ENCODE assay signal across 16 cellular contexts in genomic region chr18:8081267-8081666, GRCh38.
DNase-seq lines count a peak whose midpoint lies in the region; ATAC-seq and TF ChIP-seq lines count a peak whose summit lies in the region.
"Had no signal": no experiment of that assay in that cellular context is flagged by ENCODE, and none has a peak within 500 bp of the region (broad histone marks: within the 10 kb centered on the region; RNA-seq: fewer than 3 reads in every experiment).

No MANE protein-coding gene starts in this region.

- TF ChIP-seq CTCF in left ventricle myocardium inferior (IDR thresholded peaks at IDR 0.05; ENCODE audit: borderline replicate concordance) (no peak), left lung (IDR thresholded peaks at IDR 0.05) (no peak), SK-N-SH (IDR thresholded peaks at IDR 0.05) (no peak)

- H4K20me1 ChIP-seq in SK-N-SH (ENCODE audit: insufficient read depth) = no peaks in the 10 kb centered on the region

- TF ChIP-seq EP300 in SK-N-SH (IDR thresholded peaks at IDR 0.05; ENCODE audit: borderline replicate concordance in 1 of 2, low read depth in 1 of 2, low read length in 1 of 2) = no peak

- no peak for ATAC-seq in right cardiac atrium
- peak; percentile 78 for ATAC-seq in left lung
- no peak for ATAC-seq in GM21367 (IDR thresholded peaks at IDR 0.05; ENCODE audit: unreplicated experiment)
- ATAC-seq: A549, PC-3 had no signal

- no peak overlapping the region for H3K4me2 ChIP-seq in SK-N-SH
- H3K4me2 ChIP-seq: A549 had no signal

- POLR2A ChIA-PET in SK-N-SH (lab: Yijun Ruan, JAX) = no interaction called here

- H3K36me3 ChIP-seq in left ventricle myocardium inferior (peaks cover 12% of the 10 kb centered on the region), left lung (no peaks in the 10 kb centered on the region), SK-N-SH (replicated peaks in 1 of 2; ENCODE audit: control insufficient read depth in 1 of 2, insufficient read depth in 2 of 2, low read length in 1 of 2) (no peaks in the 10 kb centered on the region)

- no peak for TF ChIP-seq RAD21 in SK-N-SH (IDR thresholded peaks at IDR 0.05; ENCODE audit: low read length)

- H3K9me3 ChIP-seq in left ventricle myocardium inferior (replicated peaks) = no peaks in the 10 kb centered on the region
- H3K9me3 ChIP-seq in right cardiac atrium (ENCODE audit: control insufficient read depth, low read length) = no peaks in the 10 kb centered on the region
- no peaks in the 10 kb centered on the region for H3K9me3 ChIP-seq in left lung
- H3K9me3 ChIP-seq in SK-N-SH = no peaks in the 10 kb centered on the region
- H3K9me3 ChIP-seq: A549 had no signal

- H3K4me3 ChIP-seq in left ventricle myocardium inferior (no peak overlapping the region), right cardiac atrium (ENCODE audit: low read length) (no peak overlapping the region), left lung (no peak overlapping the region), SK-N-SH (ENCODE audit: low read depth in 2 of 2, low read length in 1 of 2) (no peak overlapping the region)
- H3K4me3 ChIP-seq: A549 had no signal

- CTCF ChIA-PET in SK-N-SH (lab: Yijun Ruan, JAX) = no interaction called here

- no peaks in the 10 kb centered on the region for H3K79me2 ChIP-seq in SK-N-SH (ENCODE audit: insufficient read depth)

- no peak overlapping the region for H3K9ac ChIP-seq in SK-N-SH

- 12% methylated on average over 1 of the region's 1 CpG for WGBS in right cardiac atrium
- 15% methylated on average over 1 of the region's 1 CpG for WGBS in SK-N-SH (ENCODE audit: low lambda C conversion rate)

- H3K9me2 ChIP-seq in SK-N-SH = no peaks in the 10 kb centered on the region

- H2AFZ ChIP-seq in SK-N-SH (ENCODE audit: low read depth) = no peak overlapping the region

- H3K27me3 ChIP-seq in left ventricle myocardium inferior (ENCODE audit: low read depth) = no peaks in the 10 kb centered on the region
- H3K27me3 ChIP-seq in right cardiac atrium (ENCODE audit: control insufficient read depth, insufficient read depth) = no peaks in the 10 kb centered on the region
- H3K27me3 ChIP-seq in left lung = no peaks in the 10 kb centered on the region
- H3K27me3 ChIP-seq in SK-N-SH (ENCODE audit: insufficient read depth) = no peaks in the 10 kb centered on the region

- H3F3A ChIP-seq in SK-N-SH (replicated peaks; ENCODE audit: insufficient read depth) = no peaks in the 10 kb centered on the region

- DNase-seq in left ventricle myocardium inferior (no peak), right cardiac atrium (no peak), NCI-H510A treated with DMSO at 0.1 percent for 48 hours (lab: John Stamatoyannopoulos, UW) (peak; percentile 83), left lung (no peak), SK-N-SH (no peak)
- no peak for DNase-seq in activated effector memory CD4-positive, alpha-beta T cell treated with anti-CD3 and anti-CD28 coated beads, Interleukin-2, amount 50 U/mL, for 16 hours
- DNase-seq: CD4-positive, CD25-positive, alpha-beta regulatory T cell; EL; GF-D8; MV-4-11; NCI-H1694; NCI-H446 treated with DMSO at 0.1 percent for 48 hours; PC-3; SW 1271 had no signal

- H3K4me1 ChIP-seq in left ventricle myocardium inferior = peaks cover 30% of the 10 kb centered on the region
- no peaks in the 10 kb centered on the region for H3K4me1 ChIP-seq in right cardiac atrium (ENCODE audit: control insufficient read depth, insufficient read depth, low read length)
- peaks cover 0 to 14% of the 10 kb centered on the region in 2 donors for H3K4me1 ChIP-seq in left lung
- H3K4me1 ChIP-seq in SK-N-SH (ENCODE audit: control insufficient read depth in 1 of 2, insufficient read depth in 2 of 2, low read depth in 1 of 2, low read length in 1 of 2) = no peaks in the 10 kb centered on the region
- H3K4me1 ChIP-seq: A549 had no signal

- intact Hi-C loops in left ventricle myocardium inferior (cut with micrococcal nuclease) (no loop called here), right cardiac atrium (cut with DNase I) (no loop called here), left lung (cut with DNase I) (no loop called here)

- H3K27ac ChIP-seq in left ventricle myocardium inferior (replicated peaks) = peak overlapping the region; percentile 64
- no peak overlapping the region for H3K27ac ChIP-seq in right cardiac atrium (ENCODE audit: low read length)
- peak overlapping the region in 1 of 2 donors; percentile 60 for H3K27ac ChIP-seq in left lung
- no peak overlapping the region for H3K27ac ChIP-seq in SK-N-SH (ENCODE audit: low read depth in 2 of 2, low read length in 1 of 2)

TF ChIP-seq in SK-N-SH, 30 proteins besides CTCF, POLR2A, EP300 and RAD21:
- TF ChIP-seq MEF2A (IDR thresholded peaks at IDR 0.05; ENCODE audit: borderline replicate concordance, low read depth) = no peak
- no peak for TF ChIP-seq MXI1 (IDR thresholded peaks at IDR 0.05; ENCODE audit: low read depth, low read length)
- no peak for TF ChIP-seq SMC3 (IDR thresholded peaks at IDR 0.05; ENCODE audit: low read depth, low read length)
- TF ChIP-seq USF1 (IDR thresholded peaks at IDR 0.05; ENCODE audit: borderline replicate concordance, low read depth) = no peak
- TF ChIP-seq NFIC (IDR thresholded peaks at IDR 0.05; ENCODE audit: borderline replicate concordance) = no peak
- TF ChIP-seq EZH2phosphoT487 (IDR thresholded peaks at IDR 0.05; ENCODE audit: borderline replicate concordance, low read depth) = no peak
- no peak for TF ChIP-seq FOSL2 (IDR thresholded peaks at IDR 0.05; ENCODE audit: borderline replicate concordance, low read depth)
- TF ChIP-seq TAF1 (IDR thresholded peaks at IDR 0.05; ENCODE audit: borderline replicate concordance, low read depth, low read length) = no peak
- no peak for TF ChIP-seq TCF12 (IDR thresholded peaks at IDR 0.05)
- no peak for TF ChIP-seq POLR2AphosphoS5 (IDR thresholded peaks at IDR 0.05; ENCODE audit: low read depth, low read length)
- TF ChIP-seq NRF1 (IDR thresholded peaks at IDR 0.05; ENCODE audit: low read depth, low read length) = no peak
- TF ChIP-seq IRF3 (IDR thresholded peaks at IDR 0.05; ENCODE audit: low read depth, low read length) = no peak
- no peak for TF ChIP-seq CHD2 (IDR thresholded peaks at IDR 0.05; ENCODE audit: low read length, partially characterized antibody)
- no peak for TF ChIP-seq YY1 (IDR thresholded peaks at IDR 0.05; ENCODE audit: low read depth)
- no peak for TF ChIP-seq PBX3 (IDR thresholded peaks at IDR 0.05)
- TF ChIP-seq RXRA (IDR thresholded peaks at IDR 0.05; ENCODE audit: borderline replicate concordance, low read depth) = no peak
- no peak for TF ChIP-seq FOXM1 (IDR thresholded peaks at IDR 0.05; ENCODE audit: low read depth)
- TF ChIP-seq SIN3A (IDR thresholded peaks at IDR 0.05; ENCODE audit: borderline replicate concordance, low read depth, low read length) = no peak
- TF ChIP-seq REST (IDR thresholded peaks at IDR 0.05; ENCODE audit: low read depth, low read length) = no peak
